In the genomic region with DNA sequence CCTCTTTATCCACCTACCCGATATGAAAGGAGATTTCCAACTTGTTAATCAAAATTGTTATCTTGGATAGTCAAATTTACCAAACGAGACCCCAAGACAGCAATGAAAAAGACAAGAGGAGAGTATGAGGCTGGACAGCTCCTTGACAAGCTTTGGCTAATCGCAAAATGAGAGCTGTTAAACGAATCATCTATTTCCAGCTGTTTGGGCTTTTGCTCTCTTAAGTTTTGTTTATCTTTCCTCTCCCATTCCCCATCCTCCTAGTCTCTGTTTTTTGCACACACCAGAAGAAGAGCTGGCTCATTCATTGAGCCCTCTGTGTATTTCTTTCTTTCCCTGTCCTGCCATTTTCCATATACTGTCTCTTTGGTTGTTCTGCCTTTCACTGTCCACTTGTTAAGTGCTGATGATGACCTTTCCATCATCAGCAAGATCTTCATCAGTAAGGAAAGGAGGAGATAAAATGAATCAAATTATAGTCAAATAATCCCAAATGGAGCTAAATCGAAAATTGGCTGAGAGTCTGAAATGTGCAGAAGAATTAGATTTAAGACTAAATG, we compare ENCODE assay signal across 34 cellular contexts.
"Had no signal": no experiment of that assay in that cellular context is flagged by ENCODE, and none has a peak within 500 bp of the region (broad histone marks: within the 10 kb centered on the region; RNA-seq: fewer than 3 reads in every experiment).

No MANE protein-coding gene starts in this region.

- H3K27ac ChIP-seq: brain microvascular endothelial cell, Peyer's patch, SJSA1 had no signal

- H3K4me1 ChIP-seq: Peyer's patch, SJSA1 had no signal

- H3K9me3 ChIP-seq: Peyer's patch, SJSA1, SK-N-SH had no signal

- H3K4me3 Mint-ChIP-seq: activated CD4-positive, alpha-beta T cell treated with anti-CD3 and anti-CD28 coated beads, Interleukin-2, amount 10 ng/mL, durations not matched to agents 24 days and 14 days; activated CD8-positive, alpha-beta T cell treated with anti-CD3 and anti-CD28 coated beads, Interleukin-2, amount 10 ng/mL, durations not matched to agents 7 days and 5 days; activated naive CD4-positive, alpha-beta T cell treated with anti-CD3 and anti-CD28 coated beads for 36 hours; activated naive CD8-positive, alpha-beta T cell; activated naive CD8-positive, alpha-beta T cell treated with anti-CD3 and anti-CD28 coated beads, Interleukin-2, amount 50 U/mL, for 24 hours; activated T-cell treated with anti-CD3 and anti-CD28 coated beads, Interleukin-2, amount 50 U/mL, for 4 hours; activated T-helper 1 cell treated with anti-CD3 and anti-CD28 coated beads, Interleukin-12 subunit alpha, Interleukin-12 subunit beta, Interleukin-2, Interleukin-4 antibody, amounts not matched to agents 30 ng/mL and 10 ng/mL and 1 ng/mL, durations not matched to agents 14 hours and 24 hours and 36 hours; T-helper 1 cell treated with Interleukin-12 subunit alpha and Interleukin-12 subunit beta and Interleukin-4 antibody, amounts not matched to agents 30 μg/mL and 1 μg/mL, for 36 hours; T-helper 2 cell treated with Interferon-gamma antibody and Interleukin-4, amounts not matched to agents 5 μg/mL and 100 μg/mL, for 36 hours had no signal

- H3K27ac Mint-ChIP-seq: activated CD4-positive, alpha-beta T cell treated with anti-CD3 and anti-CD28 coated beads, Interleukin-2, amount 10 ng/mL, durations not matched to agents 24 days and 14 days; activated CD8-positive, alpha-beta T cell treated with anti-CD3 and anti-CD28 coated beads, Interleukin-2, amount 10 ng/mL, durations not matched to agents 7 days and 5 days; activated naive CD4-positive, alpha-beta T cell treated with anti-CD3 and anti-CD28 coated beads for 36 hours; activated naive CD8-positive, alpha-beta T cell; activated naive CD8-positive, alpha-beta T cell treated with anti-CD3 and anti-CD28 coated beads, Interleukin-2, amount 50 U/mL, for 24 hours; activated T-helper 1 cell treated with anti-CD3 and anti-CD28 coated beads, Interleukin-12 subunit alpha, Interleukin-12 subunit beta, Interleukin-2, Interleukin-4 antibody, amounts not matched to agents 30 ng/mL and 10 ng/mL and 1 ng/mL, durations not matched to agents 14 hours and 24 hours and 36 hours; T-helper 1 cell treated with Interleukin-12 subunit alpha and Interleukin-12 subunit beta and Interleukin-4 antibody, amounts not matched to agents 30 μg/mL and 1 μg/mL, for 36 hours; T-helper 2 cell treated with Interferon-gamma antibody and Interleukin-4, amounts not matched to agents 5 μg/mL and 100 μg/mL, for 36 hours had no signal

- H3K36me3 ChIP-seq: brain microvascular endothelial cell, Peyer's patch, SJSA1 had no signal

- H3K4me3 ChIP-seq: Peyer's patch, SJSA1 had no signal

- H3K27me3 Mint-ChIP-seq: activated CD4-positive, alpha-beta T cell treated with anti-CD3 and anti-CD28 coated beads, Interleukin-2, amount 10 ng/mL, durations not matched to agents 24 days and 14 days; activated naive CD8-positive, alpha-beta T cell; activated naive CD8-positive, alpha-beta T cell treated with anti-CD3 and anti-CD28 coated beads, Interleukin-2, amount 50 U/mL, for 24 hours had no signal

- H3K4me2 ChIP-seq: SK-N-SH had no signal

- H3K4me1 Mint-ChIP-seq: activated CD4-positive, alpha-beta T cell treated with anti-CD3 and anti-CD28 coated beads, Interleukin-2, amount 10 ng/mL, durations not matched to agents 24 days and 14 days had no signal

- H3K9me3 Mint-ChIP-seq: activated CD4-positive, alpha-beta T cell treated with anti-CD3 and anti-CD28 coated beads, Interleukin-2, amount 10 ng/mL, durations not matched to agents 24 days and 14 days; activated naive CD4-positive, alpha-beta T cell treated with anti-CD3 and anti-CD28 coated beads for 36 hours; activated naive CD8-positive, alpha-beta T cell treated with anti-CD3 and anti-CD28 coated beads, Interleukin-2, amount 50 U/mL, for 24 hours; activated T-cell treated with anti-CD3 and anti-CD28 coated beads, Interleukin-2, amount 50 U/mL, for 4 hours; activated T-helper 1 cell treated with anti-CD3 and anti-CD28 coated beads, Interleukin-12 subunit alpha, Interleukin-12 subunit beta, Interleukin-2, Interleukin-4 antibody, amounts not matched to agents 30 ng/mL and 10 ng/mL and 1 ng/mL, durations not matched to agents 14 hours and 24 hours and 36 hours; T-helper 1 cell treated with Interleukin-12 subunit alpha and Interleukin-12 subunit beta and Interleukin-4 antibody, amounts not matched to agents 30 μg/mL and 1 μg/mL, for 36 hours; T-helper 2 cell treated with Interferon-gamma antibody and Interleukin-4, amounts not matched to agents 5 μg/mL and 100 μg/mL, for 36 hours had no signal

- DNase-seq: activated CD4-positive, alpha-beta T cell treated with anti-CD3 and anti-CD28 coated beads, Interleukin-2, amount 10 ng/mL, durations not matched to agents 24 days and 14 days; activated CD4-positive, alpha-beta T cell treated with anti-CD3 and anti-CD28 coated beads, Interleukin-2, amount 50 U/mL, for 4 hours; activated CD8-positive, alpha-beta memory T cell treated with anti-CD3 and anti-CD28 coated beads, Interleukin-2, amount 50 U/mL, for 4 hours; activated CD8-positive, alpha-beta T cell treated with anti-CD3 and anti-CD28 coated beads, Interleukin-2, amount 10 ng/mL, durations not matched to agents 7 days and 5 days; activated gamma-delta T cell treated with Interleukin-2 at 50 U/mL for 16 hours; activated naive CD4-positive, alpha-beta T cell treated with anti-CD3 and anti-CD28 coated beads for 36 hours; activated naive CD8-positive, alpha-beta T cell treated with anti-CD3 and anti-CD28 coated beads, Interleukin-2, amount 50 U/mL, for 24 hours; activated T-cell treated with anti-CD3 and anti-CD28 coated beads for 4 hours; activated T-cell treated with anti-CD3 and anti-CD28 coated beads, Interleukin-2, amount 50 U/mL, for 4 hours; amniotic stem cell; aorta; brain microvascular endothelial cell; central memory CD4-positive, alpha-beta T cell; NCI-H1092 treated with DMSO at 0.1 percent for 48 hours; NCI-H146; NCI-H187; NCI-H2029 treated with DMSO at 0.1 percent for 48 hours; NCI-H2107; NCI-H2171; NCI-H510A; NCI-H526; NCI-H748 treated with DMSO at 0.1 percent for 48 hours; NK-92 treated with Interleukin-12 subunit alpha and Interleukin-12 subunit beta, amount 100 ng/mL, for 24 hours; PC-3; Peyer's patch; RPMI8226; SHP77 treated with DMSO at 0.1 percent for 48 hours; SK-N-SH had no signal

- FAIRE-seq: TTC549 had no signal

- H3K9ac ChIP-seq: SK-N-SH had no signal

- ATAC-seq: activated CD8-positive, alpha-beta T cell treated with anti-CD3 and anti-CD28 coated beads, Interleukin-2, amount 10 ng/mL, durations not matched to agents 7 days and 5 days; activated naive CD8-positive, alpha-beta T cell treated with anti-CD3 and anti-CD28 coated beads, Interleukin-2, amount 50 U/mL, for 24 hours; activated T-cell treated with anti-CD3 and anti-CD28 coated beads, Interleukin-2, amount 50 U/mL, for 4 hours; PC-3 had no signal

- H3K27me3 ChIP-seq: brain microvascular endothelial cell, Peyer's patch, SJSA1 had no signal
